In genomic region chr2:227325824-227326195, GRCh38 we compare ENCODE assay signal across 7 cellular contexts. TPM values are rescaled to one million over a fixed set of nuclear protein-coding genes. Genes with fewer than 3 reads are reported as not detected.
A peak's percentile ranks its signal among the peaks of the same experiment; 100 is the strongest.
DNase-seq lines count a peak whose midpoint lies in the region; ATAC-seq, FAIRE-seq and TF ChIP-seq lines count a peak whose summit lies in the region.

No MANE protein-coding gene starts in this region.

- TF ChIP-seq RAD21 in GM12878 (IDR thresholded peaks at IDR 0.05; ENCODE audit: insufficient read depth, low read depth, low read length), result no peak

- FAIRE-seq in GM12878 (lab: Jason Lieb, UNC), result no peak

- intact Hi-C loops in GM12878 (cut with micrococcal nuclease; ENCODE audit: unreplicated experiment), result loop anchor here (5.0 to 10.0 kb wide), 2 partner anchors 136 to 519 kb away; no protein-coding TSS in a partner anchor

- H3K9me3 ChIP-seq in GM12878 (replicated peaks; ENCODE audit: control insufficient read depth, insufficient read depth, low read length) (no peaks in the 10 kb centered on the region; the same call in 2 of the 3 replicates), iPS-18a (ENCODE audit: control insufficient read depth, low read depth, low read length) (peaks cover 2% of the 10 kb centered on the region), skeletal muscle satellite cell (replicated peaks; ENCODE audit: low read length) (no peaks in the 10 kb centered on the region)

- RAD21 ChIA-PET in GM12878 (lab: Charles Lee; ENCODE audit: unreplicated experiment), result interaction anchor here (1.0 kb wide), 1 partner anchor 26 kb away, joined by 4 read pairs; no protein-coding TSS in a partner anchor

- H3K27me3 ChIP-seq in GM12878 (replicated peaks in 1 of 2; ENCODE audit: control insufficient read depth in 2 of 2, insufficient read depth in 2 of 2, low read length in 1 of 2), result no peaks in the 10 kb centered on the region
- H3K27me3 ChIP-seq in iPS-18a (ENCODE audit: control insufficient read depth, insufficient read depth, low read length), result no peaks in the 10 kb centered on the region
- no peaks in the 10 kb centered on the region for H3K27me3 ChIP-seq in skeletal muscle satellite cell (ENCODE audit: control insufficient read depth, insufficient read depth, low read length)

- WGBS in GM12878 (ENCODE audit: insufficient coverage, insufficient replicate concordance, low lambda C conversion rate, missing lambda C conversion rate), result 2% methylated on average over 9 of the region's 13 CpGs

- H3K79me2 ChIP-seq in GM12878 (ENCODE audit: control insufficient read depth, insufficient read depth, low read length), result peaks cover 45% of the 10 kb centered on the region

- in situ Hi-C loops in GM12878 (cut with MboI), result no loop called here

- SMC1A ChIA-PET in GM12878 (lab: Charles Lee; ENCODE audit: uncharacterized antibody, unreplicated experiment), result interaction anchor here (0.6 to 1.5 kb wide), 5 partner anchors 16 to 181 kb away, joined by 3 to 5 read pairs (median 4); no protein-coding TSS in a partner anchor

- H3K4me3 ChIP-seq in GM12878 (peak overlapping the region; percentile 90), iPS-18a (ENCODE audit: low read length) (peak overlapping the region; percentile 94), skeletal muscle satellite cell (ENCODE audit: low read length) (peak overlapping the region; percentile 99)

- no TSS peak for BruUV-seq in GM12878 (replicated peaks; lab: Mats Ljungman, UMichigan)

- TF ChIP-seq EP300 in GM12878 (IDR thresholded peaks at IDR 0.05; ENCODE audit: borderline replicate concordance in 1 of 2, control insufficient read depth in 1 of 2, low read depth in 2 of 2, low read length in 2 of 2), result no peak

- H3K27ac ChIP-seq in GM12878 (ENCODE audit: control insufficient read depth, insufficient read depth) (peak overlapping the region; percentile 79), iPS-18a (ENCODE audit: low read length) (peak overlapping the region; percentile 62)

- peak overlapping the region; percentile 89 for H2AFZ ChIP-seq in GM12878 (ENCODE audit: control insufficient read depth, low read depth, low read length)

- peak; percentile 14 for ATAC-seq in GM21717 (IDR thresholded peaks at IDR 0.05; ENCODE audit: unreplicated experiment)
- peak; percentile 11 for ATAC-seq in GM12878

- no peaks in the 10 kb centered on the region for H4K20me1 ChIP-seq in GM12878 (ENCODE audit: control insufficient read depth, insufficient read depth)

- POLR2A ChIA-PET in GM12878 (lab: Charles Lee), result interaction anchor here (0.7 to 1.5 kb wide), 5 partner anchors 11 to 147 kb away, joined by 3 read pairs; no protein-coding TSS in a partner anchor

- H3K4me2 ChIP-seq in GM12878 (ENCODE audit: control insufficient read depth, insufficient read depth) (peak overlapping the region; percentile 75), skeletal muscle satellite cell (ENCODE audit: low read length) (peak overlapping the region; percentile 81)

- TF ChIP-seq CTCF in GM12878 (IDR thresholded peaks at IDR 0.05 in 2 of 3, conservative IDR thresholded peaks at IDR 0.05 in 1 of 3; ENCODE audit: control insufficient read depth in 2 of 3, extremely low read depth in 1 of 3, insufficient read depth in 1 of 3, low read depth in 3 of 3, low read length in 3 of 3), result no peak

- TF ChIP-seq POLR2A in GM12878 (IDR thresholded peaks at IDR 0.05; ENCODE audit: low read depth, low read length), result no peak

- no peaks in the 10 kb centered on the region for H3K36me3 ChIP-seq in GM12878 (ENCODE audit: control insufficient read depth in 2 of 2, insufficient read depth in 2 of 2, low read length in 1 of 2)
- peaks cover 3% of the 10 kb centered on the region for H3K36me3 ChIP-seq in iPS-18a (ENCODE audit: control insufficient read depth, low read depth, low read length)
- H3K36me3 ChIP-seq in skeletal muscle satellite cell (ENCODE audit: insufficient read depth, low read length), result peaks cover 11% of the 10 kb centered on the region

- H3K4me1 ChIP-seq in GM12878 (ENCODE audit: control insufficient read depth, insufficient read depth, low read length), result no peaks in the 10 kb centered on the region
- H3K4me1 ChIP-seq in iPS-18a (ENCODE audit: control insufficient read depth, low read depth, low read length), result peaks cover 22% of the 10 kb centered on the region
- H3K4me1 ChIP-seq in skeletal muscle satellite cell (ENCODE audit: control insufficient read depth, insufficient read depth, low read length), result peaks cover 17% of the 10 kb centered on the region

- peak overlapping the region; percentile 95 for H3K9ac ChIP-seq in GM12878 (ENCODE audit: control insufficient read depth, insufficient read depth, low read length)
- peak overlapping the region; percentile 94 for H3K9ac ChIP-seq in iPS-18a (ENCODE audit: low read length)
- H3K9ac ChIP-seq in skeletal muscle satellite cell (ENCODE audit: low read depth, low read length), result peak overlapping the region; percentile 99

- CTCF ChIA-PET in GM12878 (lab: Yijun Ruan, JAX), result interaction anchor here (0.7 to 1.6 kb wide), 7 partner anchors 26 to 1960 kb away, joined by 3 to 5 read pairs (median 4); no protein-coding TSS in a partner anchor

- DNase-seq in ELR (ENCODE audit: low read depth), result peak; percentile 67
- peak; percentile 8 for DNase-seq in NCI-H146 treated with DMSO at 0.1 percent for 48 hours (lab: John Stamatoyannopoulos, UW; ENCODE audit: unreplicated experiment)
- DNase-seq in GM12878 (ENCODE audit: low read depth, low spot score), result no peak
- no peak for DNase-seq in activated CD8-positive, alpha-beta memory T cell treated with anti-CD3 and anti-CD28 coated beads, Interleukin-2, amount 50 U/mL, for 4 hours

TF ChIP-seq in GM12878, 131 proteins besides CTCF, POLR2A, EP300 and RAD21:
- TF ChIP-seq POLR2AphosphoS2 (IDR thresholded peaks at IDR 0.05; ENCODE audit: low read depth, low read length) (no peak), SMARCA5 (IDR thresholded peaks at IDR 0.05) (no peak), TBL1XR1 (IDR thresholded peaks at IDR 0.05; ENCODE audit: low read depth, low read length) (no peak), EED (IDR thresholded peaks at IDR 0.05; ENCODE audit: low read depth) (0 out of 2 replicates have a peak, but pooled peaks have one; percentile 42), PML (IDR thresholded peaks at IDR 0.05; ENCODE audit: low read length) (0 out of 2 replicates have a peak, but pooled peaks have one; percentile 7), HDGF (IDR thresholded peaks at IDR 0.05) (no peak), IKZF2 (IDR thresholded peaks at IDR 0.05) (peak in 1 of 2 experiments; percentile 4; a peak in 1 of 4 replicates), RUNX3 (IDR thresholded peaks at IDR 0.05; ENCODE audit: low read length) (0 out of 2 replicates have a peak, but pooled peaks have one; percentile 14)

RNA-seq across cellular contexts. Expression of gene MFF, which starts 0.8 kb away (rescaled TPM):
- 169 and 173 TPM in 2 replicates for total RNA-seq in GM12878 (2013; cell fraction: nucleolus; rRNA removed)
- 120 and 128 TPM in 2 replicates for total RNA-seq in GM12878 (2014; rRNA removed)
- total RNA-seq in GM12878 (2014; rRNA removed; fragmentation: Illumina TruSeq; extraction: Trizol), result 107 and 110 TPM in 2 replicates
- total RNA-seq in GM12878 (2021), result 68.5 and 72.1 TPM in 2 replicates
- polyA plus RNA-seq in GM12878 (2011; ENCODE audit: low read depth), result 60.0 TPM
- 108 and 143 TPM in 2 replicates for polyA plus RNA-seq in GM12878 (2011; rRNA removed)
- polyA plus RNA-seq in GM12878 (2011; cell fraction: cytosol; rRNA removed), result 59.9 and 75.4 TPM in 2 replicates
- 70.6 and 83.0 TPM in 2 replicates for polyA plus RNA-seq in GM12878 (2011; cell fraction: nucleus; rRNA removed)
- polyA plus RNA-seq in GM12878 (2012), result 80.9 and 88.1 TPM in 2 replicates
- 95.0 and 109 TPM in 2 replicates for polyA plus RNA-seq in GM12878 (2014; fragmentation: Illumina TruSeq; extraction: Trizol)
- 10 to 100 TPM; 19.6 to 35.0 TPM for polyA plus RNA-seq in GM12878 (2014; fragmentation: Nextera tagmentation; extraction: Ambion mirVana)
- polyA plus RNA-seq in GM12878 (2014; rRNA removed), result 102 and 103 TPM in 2 replicates
- polyA plus RNA-seq in GM12878 (2016; fragmentation: Nextera tagmentation; extraction: Ambion mirVana), result 100 to 1,000 TPM; 128 to 131 TPM
- 50.6 and 56.8 TPM in 2 replicates for polyA minus RNA-seq in GM12878 (2011; rRNA and poly(A)+ RNA removed)
- polyA minus RNA-seq in GM12878 (2011; cell fraction: cytosol; rRNA and poly(A)+ RNA removed), result 36.9 and 42.0 TPM in 2 replicates
- polyA minus RNA-seq in GM12878 (2011; cell fraction: nucleus; rRNA and poly(A)+ RNA removed), result 67.0 and 89.6 TPM in 2 replicates
- 73.8 and 79.3 TPM in 2 replicates for total RNA-seq in skeletal muscle satellite cell (2012; rRNA removed)

RNA-seq across cellular contexts. Expression of gene TM4SF20, which starts 53.3 kb away (rescaled TPM):
- not detected in 2 replicates for total RNA-seq in GM12878 (2013; cell fraction: nucleolus; rRNA removed)
- not detected in 2 replicates for total RNA-seq in GM12878 (2014; rRNA removed)
- not detected in 2 replicates for total RNA-seq in GM12878 (2014; rRNA removed; fragmentation: Illumina TruSeq; extraction: Trizol)
- not detected in 2 replicates for total RNA-seq in GM12878 (2021)
- polyA plus RNA-seq in GM12878 (2011; ENCODE audit: low read depth), result not detected
- 0.03 TPM in 1 of 2 replicates, not detected in the other for polyA plus RNA-seq in GM12878 (2011; rRNA removed)
- not detected in 2 replicates for polyA plus RNA-seq in GM12878 (2011; cell fraction: cytosol; rRNA removed)
- polyA plus RNA-seq in GM12878 (2011; cell fraction: nucleus; rRNA removed), result not detected in 2 replicates
- not detected in 2 replicates for polyA plus RNA-seq in GM12878 (2012)
- polyA plus RNA-seq in GM12878 (2014; fragmentation: Illumina TruSeq; extraction: Trizol), result not detected in 2 replicates
- polyA plus RNA-seq in GM12878 (2014; fragmentation: Nextera tagmentation; extraction: Ambion mirVana), result under 1 TPM in 1 of 2 experiments, not detected in 1; 0.04 TPM
- polyA plus RNA-seq in GM12878 (2014; rRNA removed), result not detected in 2 replicates
- polyA plus RNA-seq in GM12878 (2016; fragmentation: Nextera tagmentation; extraction: Ambion mirVana), result under 1 TPM in 1 of 2 experiments, not detected in 1; 0.07 TPM
- polyA minus RNA-seq in GM12878 (2011; rRNA and poly(A)+ RNA removed), result not detected in 2 replicates
- polyA minus RNA-seq in GM12878 (2011; cell fraction: cytosol; rRNA and poly(A)+ RNA removed), result not detected in 2 replicates
- not detected in 2 replicates for polyA minus RNA-seq in GM12878 (2011; cell fraction: nucleus; rRNA and poly(A)+ RNA removed)
- not detected in 2 replicates for total RNA-seq in skeletal muscle satellite cell (2012; rRNA removed)

Comparison
In these comparisons a context has a peak if more than half of its experiments do, and no peak if none do; other contexts are left out.
1. DNase-seq: peak in ELR (single experiment) and NCI-H146 treated with DMSO at 0.1 percent for 48 hours (single experiment); none in GM12878 (single experiment) and activated CD8-positive, alpha-beta memory T cell treated with anti-CD3 and anti-CD28 coated beads, Interleukin-2, amount 50 U/mL, for 4 hours (single experiment).
2. Peak in every context shown above with its lines, with median percentiles within 50 percentile points of each other: H3K4me3 ChIP-seq and H3K9ac ChIP-seq.